ENCODE assay signal across 13 cellular contexts in the genomic region with DNA sequence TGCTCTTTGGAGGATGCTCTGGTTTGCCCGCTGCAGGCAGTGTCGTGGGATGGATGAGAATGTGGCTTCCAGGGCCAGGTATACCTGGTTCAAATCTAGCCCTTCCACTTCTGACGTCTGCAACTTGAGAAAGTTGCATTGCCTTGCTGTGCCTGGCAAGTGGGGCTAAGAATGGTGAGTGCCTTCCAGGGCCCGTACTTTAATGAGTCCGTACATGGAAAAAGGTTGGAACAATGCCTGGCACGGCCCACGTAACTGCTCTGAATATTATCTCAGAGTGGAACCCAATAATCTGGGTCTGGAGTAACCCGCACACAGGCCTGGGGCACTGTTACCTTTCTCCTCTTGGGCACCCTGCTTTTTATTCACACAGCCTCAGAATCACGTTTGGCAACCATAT.
"Had no signal": no experiment of that assay in that cellular context is flagged by ENCODE, and none has a peak within 500 bp of the region (broad histone marks: within the 10 kb centered on the region; RNA-seq: fewer than 3 reads in every experiment).

No MANE protein-coding gene starts in this region.

- H3K9me3 Mint-ChIP-seq: nephron progenitor cell; T-helper 2 cell treated with Interferon-gamma antibody and Interleukin-4, amounts not matched to agents 5 μg/mL and 100 μg/mL, for 36 hours had no signal

- H3K4me3 ChIP-seq: breast epithelium, dorsolateral prefrontal cortex, gastroesophageal sphincter, tibial nerve, vagina had no signal

- H3K27me3 Mint-ChIP-seq: activated naive CD8-positive, alpha-beta T cell had no signal

- H3K27me3 ChIP-seq: breast epithelium, dorsolateral prefrontal cortex, gastroesophageal sphincter, tibial nerve, vagina had no signal

- H3K36me3 ChIP-seq: breast epithelium, gastroesophageal sphincter, vagina had no signal

- H3K4me1 ChIP-seq: breast epithelium, tibial nerve had no signal

- DNase-seq: activated gamma-delta T cell treated with Interleukin-2 at 50 U/mL for 16 hours; activated T-cell treated with anti-CD3 and anti-CD28 coated beads, Interleukin-2, amount 50 U/mL, for 48 hours; nephron progenitor cell; stimulated activated CD4-positive, alpha-beta T cell treated with anti-CD3 and anti-CD28 coated beads, Interleukin-2, amount 100 ng/mL, for 48 hours; stimulated activated naive CD4-positive, alpha-beta T cell; SW 1271 had no signal

- H3K4me3 Mint-ChIP-seq: activated naive CD8-positive, alpha-beta T cell; nephron progenitor cell; T-helper 2 cell treated with Interferon-gamma antibody and Interleukin-4, amounts not matched to agents 5 μg/mL and 100 μg/mL, for 36 hours had no signal

- H3K9me3 ChIP-seq: breast epithelium, gastroesophageal sphincter, tibial nerve, vagina had no signal

- H3K27ac ChIP-seq: dorsolateral prefrontal cortex, gastroesophageal sphincter, tibial nerve, vagina had no signal

- ATAC-seq: gastroesophageal sphincter had no signal
